Comparison of ENCODE assay signal across 2 cellular contexts in genomic region chr22:38317995-38318715, GRCh38.
TF ChIP-seq lines count a peak whose summit lies in the region.

No MANE protein-coding gene starts in this region.

TF ChIP-seq in SK-N-SH treated with all-trans-retinoic acid at 6 μM for 48 hours, 23 proteins besides CTCF, POLR2A, EP300 and RAD21:
- TF ChIP-seq CSRNP3 (CRISPR knock-in tag; IDR thresholded peaks at IDR 0.05) (no peak), ZNF565 (CRISPR knock-in tag; conservative IDR thresholded peaks at IDR 0.05; ENCODE audit: low read depth) (no peak), PPARA (CRISPR knock-in tag; IDR thresholded peaks at IDR 0.05; ENCODE audit: borderline replicate concordance) (no peak), ARNTL (CRISPR knock-in tag; IDR thresholded peaks at IDR 0.05; ENCODE audit: borderline replicate concordance, low read depth) (no peak), BACH2 (CRISPR knock-in tag; IDR thresholded peaks at IDR 0.05; ENCODE audit: borderline replicate concordance) (no peak), TOX (CRISPR knock-in tag; IDR thresholded peaks at IDR 0.05; ENCODE audit: borderline replicate concordance) (no peak), TSHZ2 (CRISPR knock-in tag; IDR thresholded peaks at IDR 0.05) (no peak), ZNF70 (CRISPR knock-in tag; IDR thresholded peaks at IDR 0.05) (no peak), GLIS3 (CRISPR knock-in tag; IDR thresholded peaks at IDR 0.05) (no peak), OSR1 (CRISPR knock-in tag; IDR thresholded peaks at IDR 0.05) (no peak), ESRRG (CRISPR knock-in tag; IDR thresholded peaks at IDR 0.05) (no peak), ZNF8 (CRISPR knock-in tag; IDR thresholded peaks at IDR 0.05) (no peak)

TF ChIP-seq in H1, 55 proteins besides CTCF, POLR2A, EP300 and RAD21:
- TF ChIP-seq KDM4A (IDR thresholded peaks at IDR 0.05; ENCODE audit: low read depth, low read length, severe bottlenecking) (no peak), CHD7 (IDR thresholded peaks at IDR 0.05; ENCODE audit: insufficient replicate concordance, low read length) (no peak), SUZ12 (IDR thresholded peaks at IDR 0.05; ENCODE audit: low read length) (no peak), ATF2 (IDR thresholded peaks at IDR 0.05; ENCODE audit: low read length) (no peak), CBX8 (IDR thresholded peaks at IDR 0.05; ENCODE audit: borderline replicate concordance, low read depth, low read length) (no peak), TAF7 (optimal IDR thresholded peaks at IDR 0.05; ENCODE audit: borderline replicate concordance, low read depth, low read length) (no peak), CTBP2 (IDR thresholded peaks at IDR 0.05; ENCODE audit: borderline replicate concordance, insufficient read depth, insufficient read length, low read length) (no peak), BRCA1 (IDR thresholded peaks at IDR 0.05; ENCODE audit: low read depth, low read length) (no peak), NRF1 (IDR thresholded peaks at IDR 0.05; ENCODE audit: low read depth, low read length) (no peak), KDM1A (IDR thresholded peaks at IDR 0.05; ENCODE audit: borderline replicate concordance, low read length) (no peak), PHF8 (conservative IDR thresholded peaks at IDR 0.05; ENCODE audit: low read depth, low read length) (no peak), POU5F1 (IDR thresholded peaks at IDR 0.05; ENCODE audit: low read depth, low read length) (no peak), SAP30 (IDR thresholded peaks at IDR 0.05; ENCODE audit: insufficient read depth, insufficient replicate concordance, low read length) (no peak), MAFK (IDR thresholded peaks at IDR 0.05; ENCODE audit: low read depth, low read length) (no peak), KDM5A (IDR thresholded peaks at IDR 0.05; ENCODE audit: low read length) (no peak), ZNF274 (IDR thresholded peaks at IDR 0.05; ENCODE audit: borderline replicate concordance, extremely low read depth, low read length) (no peak), SIRT6 (IDR thresholded peaks at IDR 0.05; ENCODE audit: low read length) (no peak), BCL11A (IDR thresholded peaks at IDR 0.05; ENCODE audit: low read depth in 2 of 2, low read length in 2 of 2) (no peak), CBX5 (IDR thresholded peaks at IDR 0.05; ENCODE audit: low read depth, low read length) (no peak)
